Comparison of ENCODE assay signal across 11 cellular contexts in the genomic region with DNA sequence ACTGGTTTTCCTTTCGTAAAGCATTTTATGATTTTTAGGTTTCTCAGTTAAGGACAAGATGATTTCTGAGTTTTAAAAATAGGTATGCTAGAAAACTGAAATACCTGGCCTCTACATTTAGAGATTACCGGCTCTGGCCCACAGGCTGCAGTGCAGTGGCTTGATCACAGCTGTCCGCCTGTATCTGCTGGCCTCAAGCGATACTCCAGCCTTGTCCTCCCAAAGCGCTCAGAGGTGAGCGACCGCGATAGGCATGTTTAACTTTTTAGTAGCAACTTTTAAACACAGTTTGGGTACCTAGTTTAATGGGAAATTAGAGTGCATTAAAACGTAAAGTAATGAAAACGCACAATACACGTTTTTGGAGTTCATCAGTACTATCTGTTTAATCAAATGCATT. TPM values are rescaled to one million over a fixed set of nuclear protein-coding genes. Genes with fewer than 3 reads are reported as not detected.
A peak's percentile ranks its signal among the peaks of the same experiment; 100 is the strongest.
DNase-seq lines count a peak whose midpoint lies in the region; ATAC-seq and TF ChIP-seq lines count a peak whose summit lies in the region.
"Had no signal": no experiment of that assay in that cellular context is flagged by ENCODE, and none has a peak within 500 bp of the region (broad histone marks: within the 10 kb centered on the region; RNA-seq: fewer than 3 reads in every experiment).

No MANE protein-coding gene starts in this region.

- no peak for TF ChIP-seq CTCF in CD4-positive, alpha-beta T cell (IDR thresholded peaks at IDR 0.05)

- H3K9ac ChIP-seq in duodenal mucosa (ENCODE audit: low read depth in 1 of 2, low read length in 2 of 2) = peak overlapping the region; percentile 87 to 97

- no peaks in the 10 kb centered on the region for H3K36me3 ChIP-seq in duodenal mucosa (ENCODE audit: control insufficient read depth in 1 of 2, insufficient read depth in 2 of 2, low read length in 2 of 2)

- H3K4me3 Mint-ChIP-seq in CD4-positive, alpha-beta T cell = peak overlapping the region; percentile 97
- H3K4me3 Mint-ChIP-seq: neural crest cell had no signal

- peak overlapping the region; percentile 100 for H3K27ac Mint-ChIP-seq in CD4-positive, alpha-beta T cell

- H3K27me3 ChIP-seq in CD4-positive, alpha-beta T cell (ENCODE audit: control insufficient read depth, insufficient read depth, low read length) = no peaks in the 10 kb centered on the region
- no peaks in the 10 kb centered on the region for H3K27me3 ChIP-seq in duodenal mucosa (ENCODE audit: control insufficient read depth in 1 of 2, insufficient read depth in 2 of 2, low read length in 2 of 2)

- DNase-seq in CD4-positive, alpha-beta T cell = no peak
- peak; percentile 27 for DNase-seq in LHCN-M2 (ENCODE audit: low read depth)
- peak; percentile 37 for DNase-seq in myocyte (ENCODE audit: low read depth)
- DNase-seq in NCI-H345 (lab: John Stamatoyannopoulos, UW) = no peak
- DNase-seq in NCI-H1436 treated with DMSO at 0.1 percent for 48 hours (lab: John Stamatoyannopoulos, UW) = no peak
- no peak for DNase-seq in superior temporal gyrus (ENCODE audit: extremely low spot score)
- DNase-seq: activated naive CD4-positive, alpha-beta T cell treated with anti-CD3 and anti-CD28 coated beads, Interleukin-2, amount 50 U/mL, for 16 hours; NCI-H1694 treated with DMSO at 0.1 percent for 48 hours had no signal

- CTCF ChIA-PET in CD4-positive, alpha-beta T cell (lab: Charles Lee) = no interaction called here

- peaks cover 34% of the 10 kb centered on the region for H3K36me3 Mint-ChIP-seq in CD4-positive, alpha-beta T cell (ENCODE audit: low read depth)

- H3K27ac ChIP-seq in CD4-positive, alpha-beta T cell (ENCODE audit: low read depth, low read length) = no peak overlapping the region
- no peak overlapping the region for H3K27ac ChIP-seq in duodenal mucosa (ENCODE audit: low read depth, low read length)

- H3K4me3 ChIP-seq in duodenal mucosa (ENCODE audit: low read depth in 1 of 2, low read length in 2 of 2) = peak overlapping the region; percentile 77 to 79

- ATAC-seq in CD4-positive, alpha-beta T cell (ENCODE audit: poor library complexity) = no peak
- ATAC-seq in HG02588 (IDR thresholded peaks at IDR 0.05; ENCODE audit: unreplicated experiment) = no peak

- H3K9me3 ChIP-seq in CD4-positive, alpha-beta T cell (ENCODE audit: control insufficient read depth, low read length) = no peaks in the 10 kb centered on the region
- H3K9me3 ChIP-seq in duodenal mucosa (ENCODE audit: control insufficient read depth in 1 of 2, low read length in 2 of 2) = no peaks in the 10 kb centered on the region

- POLR2A ChIA-PET in CD4-positive, alpha-beta T cell (lab: Charles Lee) = no interaction called here

- intact Hi-C loops in CD4-positive, alpha-beta T cell (cut with DNase I, micrococcal nuclease) = no loop called here

- no peaks in the 10 kb centered on the region for H3K27me3 Mint-ChIP-seq in CD4-positive, alpha-beta T cell

- peaks cover 31% of the 10 kb centered on the region for H3K4me1 Mint-ChIP-seq in CD4-positive, alpha-beta T cell (ENCODE audit: low read depth)
- H3K4me1 Mint-ChIP-seq: neural crest cell had no signal

- peaks cover 0 to 5% of the 10 kb centered on the region in 2 donors for H3K4me1 ChIP-seq in duodenal mucosa (ENCODE audit: control insufficient read depth in 1 of 2, insufficient read depth in 2 of 2, low read length in 2 of 2)

- no peaks in the 10 kb centered on the region for H3K9me3 Mint-ChIP-seq in CD4-positive, alpha-beta T cell
- H3K9me3 Mint-ChIP-seq: neural crest cell had no signal

RNA-seq across cellular contexts. Expression of gene ZFY, which starts 1.1 kb away (rescaled TPM):
- total RNA-seq in CD4-positive, alpha-beta T cell = 10 to 100 TPM; 21.3 to 23.6 TPM
- 15.2 and 15.4 TPM in 2 replicates for total RNA-seq in LHCN-M2 (2014; rRNA removed)
- 2.3 TPM for polyA plus RNA-seq in LHCN-M2 (2012)
- 17.0 and 17.7 TPM in 2 replicates for total RNA-seq in myocyte
- 3.3 TPM for polyA plus RNA-seq in myocyte (2012)
- total RNA-seq: neural crest cell had no signal

Comparison
In these comparisons a context has a peak if more than half of its experiments do, and no peak if none do; other contexts are left out.
1. DNase-seq: peak in LHCN-M2 (single experiment) and myocyte (single experiment); none in CD4-positive, alpha-beta T cell (0 of 10), NCI-H345 (single experiment), NCI-H1436 treated with DMSO at 0.1 percent for 48 hours (single experiment) and superior temporal gyrus (single experiment).